8 cellular contexts compared by ENCODE assay signal in genomic region chr6:110875548-110876169, GRCh38. TPM values are rescaled to one million over a fixed set of nuclear protein-coding genes. Genes with fewer than 3 reads are reported as not detected.
DNase-seq lines count a peak whose midpoint lies in the region; ATAC-seq and TF ChIP-seq lines count a peak whose summit lies in the region.

No MANE protein-coding gene starts in this region.

- peaks cover 50% of the 10 kb centered on the region for H4K20me1 ChIP-seq in DND-41 (ENCODE audit: insufficient read depth, low read length)

- H3K36me3 Mint-ChIP-seq in HFFc6 (ENCODE audit: low read depth) = peaks cover 27% of the 10 kb centered on the region

- peak overlapping the region; percentile 64 for H3K4me2 ChIP-seq in DND-41 (ENCODE audit: insufficient read depth, low read length)

- peaks cover 74% of the 10 kb centered on the region for H3K79me2 ChIP-seq in DND-41 (ENCODE audit: insufficient read depth, low read length)

- peak; percentile 41 for ATAC-seq in DND-41 (ENCODE audit: insufficient read depth, low read depth)

- peak overlapping the region; percentile 35 for H2AFZ ChIP-seq in DND-41 (ENCODE audit: low read depth, low read length)

- peaks cover 47% of the 10 kb centered on the region for H3K4me1 ChIP-seq in DND-41 (ENCODE audit: insufficient read depth, low read length)

- H3K27ac ChIP-seq in DND-41 (ENCODE audit: low read length) = peak overlapping the region; percentile 90

- H3K36me3 ChIP-seq in DND-41 (ENCODE audit: insufficient read depth, low read length) = peaks cover 7% of the 10 kb centered on the region; the same call in 1 of the 2 replicates

- H3K27me3 Mint-ChIP-seq in HFFc6 (ENCODE audit: insufficient read depth) = peaks cover 7% of the 10 kb centered on the region

- H3K4me1 Mint-ChIP-seq in HFFc6 (ENCODE audit: low read depth) = peaks cover 38% of the 10 kb centered on the region

- peak overlapping the region; percentile 87 for H3K9ac ChIP-seq in DND-41 (ENCODE audit: low read depth, low read length)

- TF ChIP-seq CTCF in DND-41 (IDR thresholded peaks at IDR 0.05; ENCODE audit: borderline replicate concordance, extremely low read depth, low read length, poor library complexity, severe bottlenecking) = no peak
- TF ChIP-seq CTCF in HFFc6 (IDR thresholded peaks at IDR 0.05) = no peak
- TF ChIP-seq CTCF in epithelial cell of proximal tubule (conservative IDR thresholded peaks at IDR 0.05; ENCODE audit: low read depth, low read length) = no peak

- peak overlapping the region; percentile 92 for H3K4me3 Mint-ChIP-seq in HFFc6

- no peaks in the 10 kb centered on the region for H3K27me3 ChIP-seq in DND-41 (ENCODE audit: insufficient read depth, low read length, poor library complexity)

- no peaks in the 10 kb centered on the region for H3K9me3 ChIP-seq in DND-41 (ENCODE audit: insufficient read depth, low read length, severe bottlenecking)

- peak overlapping the region; percentile 87 for H3K27ac Mint-ChIP-seq in HFFc6

- peaks cover 6% of the 10 kb centered on the region for H3K9me3 Mint-ChIP-seq in HFFc6

- H3K4me3 ChIP-seq in DND-41 (ENCODE audit: low read depth in 1 of 2, low read length in 2 of 2) (peak overlapping the region; percentile 74 to 79), epithelial cell of proximal tubule (ENCODE audit: low read depth, low read length) (peak overlapping the region; percentile 91)

- peak; percentile 73 for DNase-seq in DND-41
- DNase-seq in HFFc6 = peak; percentile 20
- peak; percentile 31 to 75 for DNase-seq in NCI-H526 (lab: John Stamatoyannopoulos, UW)
- peak; percentile 58 for DNase-seq in activated T-cell treated with anti-CD3 and anti-CD28 coated beads for 4 hours
- no peak for DNase-seq in epithelial cell of proximal tubule (ENCODE audit: low read depth)
- peak; percentile 72 for DNase-seq in myocyte (ENCODE audit: low read depth)
- DNase-seq in stimulated activated CD8-positive, alpha-beta memory T cell treated with anti-CD3 and anti-CD28 coated beads, Interleukin-7, amount 100 ng/mL, for 4 hours (ENCODE audit: low read depth in 2 of 2) = peak; percentile 55 to 71
- DNase-seq in NCI-H1048 (lab: John Stamatoyannopoulos, UW) = no peak

RNA-seq across cellular contexts. Expression of gene AMD1, which starts 1.1 kb away (rescaled TPM):
- 100 to 1,000 TPM in 5 of 6 experiments, 10 to 100 TPM in 1; 86.4 to 119 (median 109) TPM for total RNA-seq in HFFc6 (2021; fragmentation: NEBNext Ultra II Directional; extraction: Animal tissue kit (Norgen Biotek cat#: 25700))
- total RNA-seq in epithelial cell of proximal tubule (50.4 and 112 TPM in 2 replicates), myocyte (86.2 and 97.2 TPM in 2 replicates)
- 14.2 TPM for polyA plus RNA-seq in myocyte (2012)

Comparison
In these comparisons a context has a peak if more than half of its experiments do, and no peak if none do; other contexts are left out.
1. DNase-seq: peak in DND-41 (single experiment), HFFc6 (single experiment), NCI-H526 (2 of 2), activated T-cell treated with anti-CD3 and anti-CD28 coated beads for 4 hours (single experiment), myocyte (single experiment) and stimulated activated CD8-positive, alpha-beta memory T cell treated with anti-CD3 and anti-CD28 coated beads, Interleukin-7, amount 100 ng/mL, for 4 hours (2 of 2); none in epithelial cell of proximal tubule (single experiment) and NCI-H1048 (single experiment).